ENCODE assay signal across 8 cellular contexts in genomic region chr1:28507247-28507645, GRCh38. TPM values are rescaled to one million over a fixed set of nuclear protein-coding genes. Genes with fewer than 3 reads are reported as not detected.
DNase-seq lines count a peak whose midpoint lies in the region; ATAC-seq lines count a peak whose summit lies in the region.

No MANE protein-coding gene starts in this region.

- peaks cover 72% of the 10 kb centered on the region for H3K36me3 Mint-ChIP-seq in activated T-cell treated with anti-CD3 and anti-CD28 coated beads, Interleukin-2, amount 50 U/mL, for 24 hours (ENCODE audit: low read depth)

- no peaks in the 10 kb centered on the region for H3K9me3 ChIP-seq in iPS-18a (ENCODE audit: control insufficient read depth, low read depth, low read length)

- in situ Hi-C loops in G401 (cut with HindIII; ENCODE audit: low sequenced_read_pairs) = no loop called here

- no peaks in the 10 kb centered on the region for H3K9me3 Mint-ChIP-seq in activated T-cell treated with anti-CD3 and anti-CD28 coated beads, Interleukin-2, amount 50 U/mL, for 24 hours

- H3K4me1 ChIP-seq in iPS-18a (ENCODE audit: control insufficient read depth, low read depth, low read length) = peaks cover 19% of the 10 kb centered on the region

- H3K4me1 Mint-ChIP-seq in activated T-cell treated with anti-CD3 and anti-CD28 coated beads, Interleukin-2, amount 50 U/mL, for 24 hours (ENCODE audit: low read depth) = peaks cover 36% of the 10 kb centered on the region

- peak overlapping the region; percentile 65 for H3K4me3 ChIP-seq in iPS-18a (ENCODE audit: low read length)

- H3K27ac Mint-ChIP-seq in activated T-cell treated with anti-CD3 and anti-CD28 coated beads, Interleukin-2, amount 50 U/mL, for 24 hours = peak overlapping the region; percentile 100

- ATAC-seq in HG02970 (IDR thresholded peaks at IDR 0.05; ENCODE audit: low FRiP score, unreplicated experiment) = no peak
- no peak for ATAC-seq in HG02938 (IDR thresholded peaks at IDR 0.05; ENCODE audit: unreplicated experiment)

- H3K36me3 ChIP-seq in iPS-18a (ENCODE audit: control insufficient read depth, low read depth, low read length) = peaks cover 55% of the 10 kb centered on the region

- peaks cover 2% of the 10 kb centered on the region for H3K27me3 Mint-ChIP-seq in activated T-cell treated with anti-CD3 and anti-CD28 coated beads, Interleukin-2, amount 50 U/mL, for 24 hours

- no peaks in the 10 kb centered on the region for H3K27me3 ChIP-seq in iPS-18a (ENCODE audit: control insufficient read depth, insufficient read depth, low read length)

- H3K9ac ChIP-seq in iPS-18a (ENCODE audit: low read length) = peak overlapping the region; percentile 93

- DNase-seq in activated T-cell treated with anti-CD3 and anti-CD28 coated beads for 24 hours (ENCODE audit: low read depth) = peak; percentile 35
- DNase-seq in activated T-cell treated with anti-CD3 and anti-CD28 coated beads, Interleukin-2, amount 50 U/mL, for 1 hour = no peak
- peak; percentile 77 for DNase-seq in activated T-cell treated with anti-CD3 and anti-CD28 coated beads, Interleukin-2, amount 50 U/mL, for 24 hours
- DNase-seq in stimulated activated CD4-positive, alpha-beta T cell treated with anti-CD3 and anti-CD28 coated beads, TNF-alpha, amount 100 ng/mL, for 24 hours (ENCODE audit: low read depth in 3 of 3) = peak; percentile 12 to 38 (median 19)
- no peak for DNase-seq in G401 (ENCODE audit: low spot score)

- peak overlapping the region; percentile 46 for H3K27ac ChIP-seq in iPS-18a (ENCODE audit: low read length)

- peak overlapping the region; percentile 96 for H3K4me3 Mint-ChIP-seq in activated T-cell treated with anti-CD3 and anti-CD28 coated beads, Interleukin-2, amount 50 U/mL, for 24 hours

RNA-seq across cellular contexts. Expression of gene RCC1, which starts 1.4 kb away (rescaled TPM):
- 116 and 139 TPM in 2 replicates for total RNA-seq in G401 (2014; rRNA removed; shearing (Covaris generic))

RNA-seq across cellular contexts. Expression of gene TRNAU1AP, which starts 45.6 kb away (rescaled TPM):
- 20.2 and 35.6 TPM in 2 replicates for total RNA-seq in G401 (2014; rRNA removed; shearing (Covaris generic))

Comparison
In these comparisons a context has a peak if more than half of its experiments do, and no peak if none do; other contexts are left out.
1. DNase-seq: peak in activated T-cell treated with anti-CD3 and anti-CD28 coated beads for 24 hours (single experiment), activated T-cell treated with anti-CD3 and anti-CD28 coated beads, Interleukin-2, amount 50 U/mL, for 24 hours (single experiment) and stimulated activated CD4-positive, alpha-beta T cell treated with anti-CD3 and anti-CD28 coated beads, TNF-alpha, amount 100 ng/mL, for 24 hours (3 of 3); none in activated T-cell treated with anti-CD3 and anti-CD28 coated beads, Interleukin-2, amount 50 U/mL, for 1 hour (single experiment) and G401 (single experiment).